22 cellular contexts compared by ENCODE assay signal in the genomic region with DNA sequence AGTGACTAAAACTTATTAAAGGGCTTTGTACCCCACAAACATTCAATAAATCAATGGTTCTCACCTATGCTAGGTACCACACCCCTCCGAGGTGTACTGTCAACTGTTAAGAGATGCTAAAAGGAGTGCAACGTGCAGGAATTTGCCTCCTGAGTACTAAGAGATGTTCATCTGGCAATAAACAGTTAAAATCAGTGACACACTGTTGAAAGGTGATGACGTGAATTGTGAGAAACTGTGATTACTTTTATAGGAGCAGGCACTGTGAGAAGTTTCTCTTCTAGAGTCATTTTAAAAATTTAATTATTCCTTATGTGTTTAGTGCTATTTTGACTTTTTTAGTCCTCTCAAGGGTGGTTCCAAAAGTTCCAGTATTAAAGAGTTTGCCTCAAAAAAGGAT.
DNase-seq lines count a peak whose midpoint lies in the region; ATAC-seq and TF ChIP-seq lines count a peak whose summit lies in the region.
"Had no signal": no experiment of that assay in that cellular context is flagged by ENCODE, and none has a peak within 500 bp of the region (broad histone marks: within the 10 kb centered on the region; RNA-seq: fewer than 3 reads in every experiment).

No MANE protein-coding gene starts in this region.

- H3K27me3 ChIP-seq in breast epithelium = no peaks in the 10 kb centered on the region
- H3K27me3 ChIP-seq in muscle layer of duodenum (ENCODE audit: low read depth, low read length) = no peaks in the 10 kb centered on the region
- H3K27me3 ChIP-seq in uterus = no peaks in the 10 kb centered on the region
- H3K27me3 ChIP-seq in BE2C = no peaks in the 10 kb centered on the region
- H3K27me3 ChIP-seq: BLaER1 had no signal

- DNase-seq in MCF 10A (ENCODE audit: unreplicated experiment) (no peak), breast epithelium (ENCODE audit: low spot score in 2 of 2) (no peak), coronary artery (ENCODE audit: low spot score) (no peak), uterus (no peak), BE2C (no peak)
- DNase-seq in activated CD4-positive, alpha-beta T cell treated with anti-CD3 and anti-CD28 coated beads for 36 hours = no peak
- DNase-seq: Caco-2; CD4-positive, alpha-beta T cell; DMS 273 treated with DMSO at 0.1 percent for 48 hours; DND-41; NCI-H2029 treated with DMSO at 0.1 percent for 48 hours; NCI-H2171 treated with DMSO at 0.1 percent for 48 hours; NCI-H526 treated with DMSO at 0.1 percent for 48 hours; PC-9; RPMI8226 had no signal

- H3K36me3 ChIP-seq in breast epithelium (no peaks in the 10 kb centered on the region), muscle layer of duodenum (ENCODE audit: control insufficient read depth in 1 of 2, insufficient read depth in 2 of 2, low read length in 2 of 2) (no peaks in the 10 kb centered on the region), uterus (no peaks in the 10 kb centered on the region), BE2C (no peaks in the 10 kb centered on the region)
- H3K36me3 ChIP-seq: BLaER1, HAP-1 had no signal

- TF ChIP-seq POLR2A in breast epithelium (IDR thresholded peaks at IDR 0.05) (no peak), uterus (IDR thresholded peaks at IDR 0.05) (no peak)

- H3K4me3 ChIP-seq in breast epithelium (no peak overlapping the region), coronary artery (no peak overlapping the region), muscle layer of duodenum (ENCODE audit: low read depth in 1 of 2, low read length in 2 of 2) (no peak overlapping the region), uterus (no peak overlapping the region), BE2C (ENCODE audit: low read depth, low read length) (no peak overlapping the region)
- H3K4me3 ChIP-seq: BLaER1, GM12878, GM23338, HAP-1, PC-9 had no signal

- POLR2A ChIA-PET in MCF 10A (lab: Yijun Ruan, JAX) = no interaction called here
- POLR2A ChIA-PET in activated CD4-positive, alpha-beta T cell treated with anti-CD3 and anti-CD28 coated beads for 36 hours (lab: Charles Lee) = no interaction called here

- intact Hi-C loops in MCF 10A (cut with micrococcal nuclease) (no loop called here), breast epithelium (cut with DNase I; ENCODE audit: low total_unique reads) (no loop called here), uterus (cut with DNase I; ENCODE audit: low total_unique reads) (no loop called here)
- intact Hi-C loops in activated CD4-positive, alpha-beta T cell treated with anti-CD3 and anti-CD28 coated beads for 36 hours (cut with DNase I, micrococcal nuclease) = no loop called here

- no peak for ATAC-seq in activated CD4-positive, alpha-beta T cell treated with anti-CD3 and anti-CD28 coated beads for 36 hours
- no peak for ATAC-seq in GM19463 (IDR thresholded peaks at IDR 0.05; ENCODE audit: unreplicated experiment)
- ATAC-seq: GM12878, GM23338 had no signal

- TF ChIP-seq CTCF in MCF 10A (IDR thresholded peaks at IDR 0.05; ENCODE audit: unreplicated experiment) (no peak), breast epithelium (IDR thresholded peaks at IDR 0.05) (no peak), coronary artery (IDR thresholded peaks at IDR 0.05) (no peak), uterus (IDR thresholded peaks at IDR 0.05) (no peak), BE2C (IDR thresholded peaks at IDR 0.05; ENCODE audit: low read depth, low read length) (no peak)

- H3K9me3 Mint-ChIP-seq in MCF 10A (ENCODE audit: unreplicated experiment) = peaks cover 10% of the 10 kb centered on the region
- H3K9me3 Mint-ChIP-seq in activated CD4-positive, alpha-beta T cell treated with anti-CD3 and anti-CD28 coated beads for 36 hours (ENCODE audit: low read depth) = peaks cover 2% of the 10 kb centered on the region
- H3K9me3 Mint-ChIP-seq: CD4-positive, alpha-beta T cell; GM23338 had no signal

- no peak overlapping the region for H3K4me3 Mint-ChIP-seq in MCF 10A (ENCODE audit: unreplicated experiment)
- H3K4me3 Mint-ChIP-seq in activated CD4-positive, alpha-beta T cell treated with anti-CD3 and anti-CD28 coated beads for 36 hours = no peak overlapping the region
- H3K4me3 Mint-ChIP-seq: CD4-positive, alpha-beta T cell; GM23338 had no signal

- H3K27ac Mint-ChIP-seq in MCF 10A (ENCODE audit: low read depth, unreplicated experiment) = peak overlapping the region; percentile 46
- no peak overlapping the region for H3K27ac Mint-ChIP-seq in activated CD4-positive, alpha-beta T cell treated with anti-CD3 and anti-CD28 coated beads for 36 hours
- H3K27ac Mint-ChIP-seq: CD4-positive, alpha-beta T cell; GM23338 had no signal

- CTCF ChIA-PET in MCF 10A (lab: Yijun Ruan, JAX) = no interaction called here
- CTCF ChIA-PET in activated CD4-positive, alpha-beta T cell treated with anti-CD3 and anti-CD28 coated beads for 36 hours (lab: Charles Lee) = no interaction called here

- H3K4me1 Mint-ChIP-seq in MCF 10A (ENCODE audit: insufficient read depth, unreplicated experiment) = peaks cover 28% of the 10 kb centered on the region
- no peaks in the 10 kb centered on the region for H3K4me1 Mint-ChIP-seq in activated CD4-positive, alpha-beta T cell treated with anti-CD3 and anti-CD28 coated beads for 36 hours
- H3K4me1 Mint-ChIP-seq: GM23338 had no signal

- H3K27me3 Mint-ChIP-seq in MCF 10A (ENCODE audit: insufficient read depth, unreplicated experiment) = no peaks in the 10 kb centered on the region
- no peaks in the 10 kb centered on the region for H3K27me3 Mint-ChIP-seq in activated CD4-positive, alpha-beta T cell treated with anti-CD3 and anti-CD28 coated beads for 36 hours
- H3K27me3 Mint-ChIP-seq: CD4-positive, alpha-beta T cell had no signal

- no peaks in the 10 kb centered on the region for H3K4me1 ChIP-seq in breast epithelium
- H3K4me1 ChIP-seq in muscle layer of duodenum (ENCODE audit: control insufficient read depth in 1 of 2, insufficient read depth in 2 of 2, low read length in 2 of 2) = peaks cover 0 to 7% of the 10 kb centered on the region in 2 donors
- no peaks in the 10 kb centered on the region for H3K4me1 ChIP-seq in uterus
- H3K4me1 ChIP-seq in BE2C = no peaks in the 10 kb centered on the region
- H3K4me1 ChIP-seq: BLaER1, Caco-2, HAP-1 had no signal

- BruUV-seq in MCF 10A (replicated peaks; lab: Mats Ljungman, UMichigan) = no TSS peak

- no peaks in the 10 kb centered on the region for H3K9me3 ChIP-seq in breast epithelium
- no peaks in the 10 kb centered on the region for H3K9me3 ChIP-seq in muscle layer of duodenum (ENCODE audit: control insufficient read depth in 1 of 2, low read length in 2 of 2)
- no peaks in the 10 kb centered on the region for H3K9me3 ChIP-seq in uterus
- no peaks in the 10 kb centered on the region for H3K9me3 ChIP-seq in BE2C
- H3K9me3 ChIP-seq: BLaER1, Caco-2, HAP-1 had no signal

- H3K27ac ChIP-seq in breast epithelium (peak overlapping the region in 1 of 2 donors; percentile 56), coronary artery (peak overlapping the region; percentile 3 to 56), muscle layer of duodenum (ENCODE audit: low read length) (peak overlapping the region; percentile 17), uterus (peak overlapping the region; percentile 41 to 52)
- H3K27ac ChIP-seq: BLaER1, KMS-11, PC-9 had no signal

- no peaks in the 10 kb centered on the region for H3K36me3 Mint-ChIP-seq in MCF 10A (ENCODE audit: insufficient read depth, unreplicated experiment)
- H3K36me3 Mint-ChIP-seq in activated CD4-positive, alpha-beta T cell treated with anti-CD3 and anti-CD28 coated beads for 36 hours (ENCODE audit: low read depth) = no peaks in the 10 kb centered on the region
